In genomic region chr10:85008493-85009181, GRCh38 we compare ENCODE assay signal across 25 cellular contexts.
DNase-seq lines count a peak whose midpoint lies in the region; TF ChIP-seq lines count a peak whose summit lies in the region.
"Had no signal": no experiment of that assay in that cellular context is flagged by ENCODE, and none has a peak within 500 bp of the region (broad histone marks: within the 10 kb centered on the region; RNA-seq: fewer than 3 reads in every experiment).

No MANE protein-coding gene starts in this region.

- DNase-seq in SIG-M5 treated with dmso at 0.1 percent for 504 hours (lab: John Stamatoyannopoulos, UW; ENCODE audit: unreplicated experiment) (peak; percentile 15), SIG-M5 (lab: John Stamatoyannopoulos, UW) (no peak), NCI-H510A (lab: John Stamatoyannopoulos, UW) (peak; percentile 22), kidney tubule cell (ENCODE audit: low spot score) (peak; percentile 82), thyroid gland (peak; percentile 31 to 51), foreskin melanocyte (no peak)
- DNase-seq in NK-92 treated with Interleukin-12 subunit alpha and Interleukin-12 subunit beta, amount 100 ng/mL, for 24 hours (lab: John Stamatoyannopoulos, UW) = no peak
- DNase-seq in stimulated activated CD4-positive, alpha-beta T cell treated with anti-CD3 and anti-CD28 coated beads, Interleukin-4, amount 100 ng/mL, for 1 hour = no peak
- DNase-seq: activated CD4-positive, CD25-positive, alpha-beta regulatory T cell treated with anti-CD3 and anti-CD28 coated beads, Interleukin-2, amount 50 U/mL, for 72 hours; activated CD8-positive, alpha-beta T cell treated with anti-CD3 and anti-CD28 coated beads for 36 hours; activated naive CD8-positive, alpha-beta T cell treated with anti-CD3 and anti-CD28 coated beads, Interleukin-2, amount 10 ng/mL, durations not matched to agents 7 days and 5 days; dorsolateral prefrontal cortex; glutamatergic neuron; Kasumi-1; kidney glomerular epithelial cell; mesenchymal stem cell; naive B cell; NCI-H226; stimulated activated CD4-positive, alpha-beta T cell treated with anti-CD3 and anti-CD28 coated beads, Interleukin-4, amount 100 ng/mL, for 24 hours; stimulated activated naive B cell treated with anti-CD40 and anti-IgM and Interleukin-4, amounts not matched to agents 10 μg/mL and 1 μg/mL and 100 μg/mL, for 72 hours; T-helper 1 cell had no signal

- H3K36me3 ChIP-seq in thyroid gland = no peaks in the 10 kb centered on the region
- H3K36me3 ChIP-seq: right atrium auricular region, suprapubic skin had no signal

- no peaks in the 10 kb centered on the region for H3K9me3 ChIP-seq in thyroid gland
- H3K9me3 ChIP-seq: right atrium auricular region, suprapubic skin had no signal

- no peak for TF ChIP-seq POLR2A in thyroid gland (IDR thresholded peaks at IDR 0.05)

- no peak overlapping the region for H3K4me3 ChIP-seq in thyroid gland (replicated peaks in 1 of 3)
- H3K4me3 ChIP-seq: dorsolateral prefrontal cortex, GM12878, right atrium auricular region, suprapubic skin had no signal

- intact Hi-C loops in thyroid gland (cut with DNase I) = no loop called here

- H3K27me3 ChIP-seq in thyroid gland = no peaks in the 10 kb centered on the region
- H3K27me3 ChIP-seq: right atrium auricular region, suprapubic skin had no signal

- H3K27ac ChIP-seq in thyroid gland = peak overlapping the region; percentile 59 to 87 (median 84)
- H3K27ac ChIP-seq: dorsolateral prefrontal cortex, HL-60, right atrium auricular region, suprapubic skin had no signal

- 59 to 73% methylated on average over 6 of the region's 6 CpGs for WGBS in thyroid gland, 2 donors

- no peak for TF ChIP-seq CTCF in thyroid gland (IDR thresholded peaks at IDR 0.05)

- peaks cover 28 to 51% of the 10 kb centered on the region in 2 donors for H3K4me1 ChIP-seq in thyroid gland
- H3K4me1 ChIP-seq: right atrium auricular region, suprapubic skin had no signal

Comparison
In these comparisons a context has a peak if more than half of its experiments do, and no peak if none do; other contexts are left out.
1. DNase-seq: peak in SIG-M5 treated with dmso at 0.1 percent for 504 hours (single experiment), NCI-H510A (single experiment), kidney tubule cell (single experiment) and thyroid gland (2 of 2); none in SIG-M5 (single experiment), NK-92 treated with Interleukin-12 subunit alpha and Interleukin-12 subunit beta, amount 100 ng/mL, for 24 hours (single experiment), stimulated activated CD4-positive, alpha-beta T cell treated with anti-CD3 and anti-CD28 coated beads, Interleukin-4, amount 100 ng/mL, for 1 hour (single experiment) and foreskin melanocyte (single experiment).